9 cellular contexts compared by ENCODE assay signal in genomic region chr1:148263128-148263905, GRCh38.
DNase-seq lines count a peak whose midpoint lies in the region; ATAC-seq, FAIRE-seq and TF ChIP-seq lines count a peak whose summit lies in the region.
"Had no signal": no experiment of that assay in that cellular context is flagged by ENCODE, and none has a peak within 500 bp of the region (broad histone marks: within the 10 kb centered on the region; RNA-seq: fewer than 3 reads in every experiment).

No MANE protein-coding gene starts in this region.

- TF ChIP-seq POLR2A in H54 (IDR thresholded peaks at IDR 0.05; ENCODE audit: low read depth, low read length) (peak; percentile 84), lower leg skin (IDR thresholded peaks at IDR 0.05) (no peak)

- H3K9me3 Mint-ChIP-seq in activated CD4-positive, alpha-beta T cell treated with anti-CD3 and anti-CD28 coated beads, Interleukin-2, amount 10 ng/mL, durations not matched to agents 24 days and 14 days: no peaks in the 10 kb centered on the region

- no peak for TF ChIP-seq CTCF in lower leg skin (IDR thresholded peaks at IDR 0.05)

- peaks cover 18% of the 10 kb centered on the region for H3K4me1 Mint-ChIP-seq in activated CD4-positive, alpha-beta T cell treated with anti-CD3 and anti-CD28 coated beads, Interleukin-2, amount 10 ng/mL, durations not matched to agents 24 days and 14 days

- H3K4me3 ChIP-seq in lower leg skin (ENCODE audit: low read depth, poor library complexity, severe bottlenecking): peak overlapping the region; percentile 30

- H3K36me3 Mint-ChIP-seq in activated CD4-positive, alpha-beta T cell treated with anti-CD3 and anti-CD28 coated beads, Interleukin-2, amount 10 ng/mL, durations not matched to agents 24 days and 14 days (ENCODE audit: low read depth): no peaks in the 10 kb centered on the region

- 1% methylated on average over 43 of the region's 43 CpGs for WGBS in lower leg skin, 2 donors

- DNase-seq in Daoy (ENCODE audit: low read depth) (peak; percentile 88), H54 (ENCODE audit: insufficient read length, low spot score) (peak; percentile 47), NCI-H2029 (lab: John Stamatoyannopoulos, UW) (peak; percentile 63), dermis microvascular lymphatic vessel endothelial cell (ENCODE audit: low read depth in 2 of 2) (peak; percentile 26 to 52), lower leg skin (ENCODE audit: low spot score in 2 of 2) (peak; percentile 64 to 94)
- peak; percentile 85 for DNase-seq in activated CD4-positive, alpha-beta T cell treated with anti-CD3 and anti-CD28 coated beads, Interleukin-2, amount 10 ng/mL, durations not matched to agents 24 days and 14 days
- DNase-seq in stimulated activated CD4-positive, alpha-beta T cell treated with anti-CD3 and anti-CD28 coated beads, TNF-alpha, amount 100 ng/mL, for 24 hours (ENCODE audit: low read depth in 3 of 3): peak; percentile 35 to 71 (median 44)

- intact Hi-C loops in activated CD4-positive, alpha-beta T cell treated with anti-CD3 and anti-CD28 coated beads, Interleukin-2, amount 10 ng/mL, durations not matched to agents 24 days and 14 days (cut with micrococcal nuclease): loop anchor here (2.0 to 5.0 kb wide), 2 partner anchors 71 to 1181 kb away; no protein-coding TSS in a partner anchor
- intact Hi-C loops in lower leg skin (cut with DNase I; ENCODE audit: low total_unique reads): no loop called here

- peak overlapping the region; percentile 92 for H3K27ac Mint-ChIP-seq in activated CD4-positive, alpha-beta T cell treated with anti-CD3 and anti-CD28 coated beads, Interleukin-2, amount 10 ng/mL, durations not matched to agents 24 days and 14 days

- no peak for FAIRE-seq in H54 (lab: Jason Lieb, UNC)
- FAIRE-seq: frontal cortex had no signal

- H3K27me3 Mint-ChIP-seq in activated CD4-positive, alpha-beta T cell treated with anti-CD3 and anti-CD28 coated beads, Interleukin-2, amount 10 ng/mL, durations not matched to agents 24 days and 14 days: peaks cover 30% of the 10 kb centered on the region

- ATAC-seq in HG03108 (IDR thresholded peaks at IDR 0.05; ENCODE audit: unreplicated experiment): no peak

- H3K4me3 Mint-ChIP-seq in activated CD4-positive, alpha-beta T cell treated with anti-CD3 and anti-CD28 coated beads, Interleukin-2, amount 10 ng/mL, durations not matched to agents 24 days and 14 days: peak overlapping the region; percentile 93
